21 cellular contexts compared by ENCODE assay signal in the genomic region with DNA sequence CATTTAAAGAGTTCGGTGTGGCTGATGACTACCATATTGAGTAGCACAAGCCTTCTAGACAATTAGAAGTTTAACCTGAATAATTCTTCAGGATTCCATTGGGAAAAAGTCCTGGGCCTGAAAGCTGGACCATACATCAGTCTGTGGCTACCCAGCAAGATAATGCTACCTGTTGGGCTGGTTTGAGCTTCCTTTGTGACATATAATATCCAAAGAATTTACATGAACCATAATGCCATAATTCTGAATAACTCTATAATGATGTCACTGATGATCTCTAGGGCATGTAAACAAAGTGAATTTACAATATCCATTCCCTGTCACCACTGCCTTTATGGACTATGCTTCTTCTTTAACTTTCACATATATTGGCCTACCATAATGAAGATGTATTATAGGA. TPM values are rescaled to one million over a fixed set of nuclear protein-coding genes. Genes with fewer than 3 reads are reported as not detected.
"Had no signal": no experiment of that assay in that cellular context is flagged by ENCODE, and none has a peak within 500 bp of the region (broad histone marks: within the 10 kb centered on the region; RNA-seq: fewer than 3 reads in every experiment).

No MANE protein-coding gene starts in this region.

- H3K4me3 ChIP-seq: dorsolateral prefrontal cortex, gastrocnemius medialis, lower lobe of right lung, pancreas, right lobe of liver, thyroid gland, upper lobe of left lung had no signal

- H3K27me3 ChIP-seq: gastrocnemius medialis, pancreas, right lobe of liver, thyroid gland had no signal

- H3K36me3 ChIP-seq: gastrocnemius medialis, lower lobe of right lung, pancreas, right lobe of liver, thyroid gland, upper lobe of left lung had no signal

- H3K9me3 ChIP-seq: gastrocnemius medialis, lower lobe of right lung, pancreas, thyroid gland, upper lobe of left lung had no signal

- DNase-seq: dorsolateral prefrontal cortex; effector CD4-positive, alpha-beta T cell; foreskin fibroblast; gastrocnemius medialis; head of caudate nucleus; left ventricle myocardium superior; lower lobe of right lung; natural killer cell; occipital lobe; pancreas; right lobe of liver; small intestine; stimulated activated CD4-positive, alpha-beta T cell treated with anti-CD3 and anti-CD28 coated beads, Interleukin-12 subunit alpha, Interleukin-12 subunit beta, amount 100 ng/mL, for 4 hours; stimulated activated CD4-positive, alpha-beta T cell treated with anti-CD3 and anti-CD28 coated beads, Interleukin-1b, Interleukin-23, amount 100 ng/mL, for 48 hours; stimulated activated CD4-positive, alpha-beta T cell treated with anti-CD3 and anti-CD28 coated beads, Interleukin-4, amount 100 ng/mL, for 1 hour; stimulated activated CD8-positive, alpha-beta memory T cell treated with anti-CD3 and anti-CD28 coated beads, Interleukin-4, amount 100 ng/mL, for 48 hours; stimulated activated naive CD4-positive, alpha-beta T cell; stimulated activated naive CD8-positive, alpha-beta T cell treated with anti-CD3 and anti-CD28 coated beads, Interleukin-15, amount 100 ng/mL, for 72 hours; thyroid gland; upper lobe of left lung had no signal

- ATAC-seq: esophagus mucosa; gastrocnemius medialis; left ventricle myocardium superior; lower lobe of right lung; natural killer cell; pancreas; right lobe of liver; stimulated activated naive CD8-positive, alpha-beta T cell treated with anti-CD3 and anti-CD28 coated beads, Interleukin-15, amount 100 ng/mL, for 72 hours had no signal

RNA-seq across cellular contexts. Expression of a gene that starts 53.1 kb away (rescaled TPM):
- total RNA-seq: left ventricle myocardium superior, right lobe of liver had no signal
